In genomic region chr2:227464851-227465250, GRCh38 we compare ENCODE assay signal across 1 cellular context.
TF ChIP-seq lines count a peak whose summit lies in the region.

No MANE protein-coding gene starts in this region.

TF ChIP-seq in SK-N-SH treated with all-trans-retinoic acid at 6 μM for 48 hours, 23 proteins besides CTCF, POLR2A, EP300 and RAD21 (continued from another document):
- no peak for TF ChIP-seq ZNF70 (CRISPR knock-in tag; IDR thresholded peaks at IDR 0.05)
